In the genomic region with DNA sequence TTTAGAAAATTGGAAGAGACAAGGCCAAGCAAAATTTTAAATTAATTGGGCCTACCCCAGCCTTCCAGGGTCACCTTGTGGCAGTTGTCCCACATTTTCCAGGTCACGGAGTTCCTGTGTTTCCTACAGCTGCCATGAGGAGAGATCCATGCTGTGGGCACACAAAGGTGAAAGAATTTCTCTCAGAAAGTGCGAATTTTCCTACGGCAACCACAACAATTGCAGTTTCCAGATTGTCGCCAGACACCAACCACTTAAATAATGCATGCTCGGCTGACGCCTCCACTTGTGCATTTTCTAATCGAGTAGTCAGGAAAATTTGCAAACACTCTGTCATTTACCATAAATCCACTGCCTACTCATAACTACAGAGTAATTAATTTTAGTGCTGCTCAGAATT, we compare ENCODE assay signal across 20 cellular contexts.
DNase-seq lines count a peak whose midpoint lies in the region; ATAC-seq, FAIRE-seq and TF ChIP-seq lines count a peak whose summit lies in the region.
"Had no signal": no experiment of that assay in that cellular context is flagged by ENCODE, and none has a peak within 500 bp of the region (broad histone marks: within the 10 kb centered on the region; RNA-seq: fewer than 3 reads in every experiment).

No MANE protein-coding gene starts in this region.

- FAIRE-seq in HTR-8/SVneo (lab: Jason Lieb, UNC): no peak
- FAIRE-seq: D721Med had no signal

- H3K27ac ChIP-seq in Panc1 (ENCODE audit: low read length): peak overlapping the region; percentile 83
- H3K27ac ChIP-seq: GM23248 had no signal

- H3K4me3 ChIP-seq in Panc1 (ENCODE audit: low read depth in 2 of 2, low read length in 2 of 2): no peak overlapping the region
- H3K4me3 ChIP-seq: GM23248 had no signal

- no TSS peak for BruUV-seq in Panc1 (replicated peaks; lab: Mats Ljungman, UMichigan)

- POLR2A ChIA-PET in Panc1 (lab: Charles Lee): no interaction called here

- peak; percentile 34 for DNase-seq in G401 (ENCODE audit: low spot score)
- DNase-seq in Panc1 (ENCODE audit: low read depth, low spot score): no peak
- peak; percentile 20 for DNase-seq in cerebellar cortex (ENCODE audit: low spot score)
- DNase-seq in retina: peak; percentile 84
- no peak for DNase-seq in central memory CD4-positive, alpha-beta T cell
- DNase-seq in HTR-8/SVneo (ENCODE audit: insufficient read length, low spot score): no peak
- DNase-seq in NAMALWA (ENCODE audit: low spot score): no peak
- DNase-seq: DMS53, EL, GM23248, NCI-H1417, NCI-H1694 treated with DMSO at 0.1 percent for 48 hours, NCI-H2081 treated with DMSO at 0.1 percent for 48 hours, NCI-H446 treated with DMSO at 0.1 percent for 48 hours, NCI-H526 treated with DMSO at 0.1 percent for 48 hours, OCI-M1, RPMI8226, SHP77 treated with DMSO at 0.1 percent for 48 hours had no signal

- in situ Hi-C loops in G401 (cut with HindIII; ENCODE audit: low sequenced_read_pairs) (no loop called here), Panc1 (cut with HindIII; ENCODE audit: low pct_unique_long_range_greater_than_20kb, low sequenced_read_pairs) (no loop called here)

- H3K27me3 ChIP-seq in Panc1 (ENCODE audit: control insufficient read depth, insufficient read depth, low read length): no peaks in the 10 kb centered on the region

- TF ChIP-seq CTCF in Panc1 (IDR thresholded peaks at IDR 0.05): no peak

- H3K4me1 ChIP-seq in Panc1 (ENCODE audit: control insufficient read depth, insufficient read depth, low read length): peaks cover 22% of the 10 kb centered on the region

- ATAC-seq in Panc1: no peak
- ATAC-seq: SK-N-SH treated with all-trans-retinoic acid at 6 μM for 48 hours had no signal

- 0 out of 2 replicates have a peak, but pooled peaks cover 3% of the 10 kb centered on the region for H3K9me3 ChIP-seq in Panc1 (ENCODE audit: control insufficient read depth, insufficient read depth, low read depth, low read length)

- CTCF ChIA-PET in Panc1 (lab: Charles Lee): no interaction called here

- intact Hi-C loops in Panc1 (cut with micrococcal nuclease; ENCODE audit: unreplicated experiment): no loop called here

- H3K36me3 ChIP-seq in Panc1 (ENCODE audit: control insufficient read depth, insufficient read depth, low read length): no peaks in the 10 kb centered on the region

Comparison
In these comparisons a context has a peak if more than half of its experiments do, and no peak if none do; other contexts are left out.
1. DNase-seq: peak in G401 (single experiment), cerebellar cortex (single experiment) and retina (single experiment); none in Panc1 (single experiment), central memory CD4-positive, alpha-beta T cell (single experiment), HTR-8/SVneo (single experiment) and NAMALWA (single experiment).